ENCODE assay signal across 7 cellular contexts in genomic region chr20:41138217-41138526, GRCh38. TPM values are rescaled to one million over a fixed set of nuclear protein-coding genes. Genes with fewer than 3 reads are reported as not detected.
DNase-seq lines count a peak whose midpoint lies in the region; ATAC-seq and TF ChIP-seq lines count a peak whose summit lies in the region.

No MANE protein-coding gene starts in this region.

- no peaks in the 10 kb centered on the region for H3K27me3 ChIP-seq in iPS DF 6.9 (ENCODE audit: control insufficient read depth, insufficient read depth, low read length)

- H3K27ac ChIP-seq in iPS DF 6.9 (ENCODE audit: low read length): no peak overlapping the region

- CTCF ChIA-PET in activated CD8-positive, alpha-beta T cell treated with anti-CD3 and anti-CD28 coated beads for 36 hours (lab: Charles Lee): interaction anchor here (1.2 to 14.5 kb wide), 6 partner anchors 9 to 201 kb away, joined by 3 to 209 read pairs (median 4); no protein-coding TSS in a partner anchor

- WGBS in iPS DF 6.9 (ENCODE audit: insufficient coverage, insufficient read length): no CpG with 5 or more reads among the region's 4 CpGs

- H3K27me3 Mint-ChIP-seq in activated CD8-positive, alpha-beta T cell treated with anti-CD3 and anti-CD28 coated beads for 36 hours: no peaks in the 10 kb centered on the region
- H3K27me3 Mint-ChIP-seq in stimulated activated naive B cell treated with anti-CD40 and anti-IgM and Interleukin-4, amounts not matched to agents 10 μg/mL and 1 μg/mL and 100 μg/mL, for 72 hours: peaks cover 0 to 6% of the 10 kb centered on the region in 2 donors

- H3K4me3 ChIP-seq in iPS DF 6.9 (ENCODE audit: low read length): peak overlapping the region; percentile 99; the same call in 1 of the 2 replicates

- H3K4me1 ChIP-seq in iPS DF 6.9 (ENCODE audit: control insufficient read depth, insufficient read depth, low read length): peaks cover 18% of the 10 kb centered on the region

- no peak for ATAC-seq in activated CD8-positive, alpha-beta T cell treated with anti-CD3 and anti-CD28 coated beads for 36 hours
- ATAC-seq in stimulated activated naive B cell treated with anti-CD40 and anti-IgM and Interleukin-4, amounts not matched to agents 10 μg/mL and 1 μg/mL and 100 μg/mL, for 72 hours (replicated peaks): peak in 1 of 2 donors; percentile 6

- H3K36me3 Mint-ChIP-seq in activated CD8-positive, alpha-beta T cell treated with anti-CD3 and anti-CD28 coated beads for 36 hours (ENCODE audit: low read depth): peaks cover 38% of the 10 kb centered on the region
- peaks cover 2 to 15% of the 10 kb centered on the region in 2 donors for H3K36me3 Mint-ChIP-seq in stimulated activated naive B cell treated with anti-CD40 and anti-IgM and Interleukin-4, amounts not matched to agents 10 μg/mL and 1 μg/mL and 100 μg/mL, for 72 hours

- H3K36me3 ChIP-seq in iPS DF 6.9 (ENCODE audit: control insufficient read depth, insufficient read depth, low read length): no peaks in the 10 kb centered on the region

- no peaks in the 10 kb centered on the region for H3K9me3 ChIP-seq in iPS DF 6.9 (ENCODE audit: control insufficient read depth, insufficient read depth, low read length)

- H3K4me3 Mint-ChIP-seq in activated CD8-positive, alpha-beta T cell treated with anti-CD3 and anti-CD28 coated beads for 36 hours: peak overlapping the region; percentile 91
- H3K4me3 Mint-ChIP-seq in stimulated activated naive B cell treated with anti-CD40 and anti-IgM and Interleukin-4, amounts not matched to agents 10 μg/mL and 1 μg/mL and 100 μg/mL, for 72 hours: peak overlapping the region; percentile 74 to 81

- POLR2A ChIA-PET in activated CD8-positive, alpha-beta T cell treated with anti-CD3 and anti-CD28 coated beads for 36 hours (lab: Charles Lee): interaction anchor here (0.9 to 15.4 kb wide), 6 partner anchors 9 to 187 kb away, joined by 3 to 361 read pairs (median 6); no protein-coding TSS in a partner anchor

- DNase-seq in HPDE6-E6E7 (ENCODE audit: extremely low spot score) (peak; percentile 49), iPS DF 6.9 (ENCODE audit: low read depth, low spot score) (no peak), GDM1 (lab: John Stamatoyannopoulos, UW) (no peak), globus pallidus (ENCODE audit: low spot score) (no peak)
- no peak for DNase-seq in activated CD8-positive, alpha-beta T cell treated with anti-CD3 and anti-CD28 coated beads for 36 hours
- no peak for DNase-seq in stimulated activated naive B cell treated with anti-CD40 and anti-IgM and Interleukin-4, amounts not matched to agents 10 μg/mL and 1 μg/mL and 100 μg/mL, for 72 hours
- DNase-seq in activated effector memory CD4-positive, alpha-beta T cell treated with Interleukin-2 at 50 U/mL for 16 hours: no peak

- H3K9me3 Mint-ChIP-seq in activated CD8-positive, alpha-beta T cell treated with anti-CD3 and anti-CD28 coated beads for 36 hours: no peaks in the 10 kb centered on the region
- no peaks in the 10 kb centered on the region for H3K9me3 Mint-ChIP-seq in stimulated activated naive B cell treated with anti-CD40 and anti-IgM and Interleukin-4, amounts not matched to agents 10 μg/mL and 1 μg/mL and 100 μg/mL, for 72 hours

- peaks cover 74% of the 10 kb centered on the region for H3K4me1 Mint-ChIP-seq in activated CD8-positive, alpha-beta T cell treated with anti-CD3 and anti-CD28 coated beads for 36 hours (ENCODE audit: low read depth)
- H3K4me1 Mint-ChIP-seq in stimulated activated naive B cell treated with anti-CD40 and anti-IgM and Interleukin-4, amounts not matched to agents 10 μg/mL and 1 μg/mL and 100 μg/mL, for 72 hours: peaks cover 63 to 74% of the 10 kb centered on the region in 2 donors

- H3K27ac Mint-ChIP-seq in activated CD8-positive, alpha-beta T cell treated with anti-CD3 and anti-CD28 coated beads for 36 hours: peak overlapping the region; percentile 91
- H3K27ac Mint-ChIP-seq in stimulated activated naive B cell treated with anti-CD40 and anti-IgM and Interleukin-4, amounts not matched to agents 10 μg/mL and 1 μg/mL and 100 μg/mL, for 72 hours: peak overlapping the region; percentile 87

- intact Hi-C loops in activated CD8-positive, alpha-beta T cell treated with anti-CD3 and anti-CD28 coated beads for 36 hours (cut with micrococcal nuclease): loop anchor here (5.0 kb wide), 1 partner anchor 199 kb away; no protein-coding TSS in a partner anchor

- no peak for TF ChIP-seq CTCF in activated CD8-positive, alpha-beta T cell treated with anti-CD3 and anti-CD28 coated beads for 36 hours (IDR thresholded peaks at IDR 0.05)

RNA-seq across cellular contexts. Expression of gene PLCG1, which starts 0.8 kb away (rescaled TPM):
- 100 to 1,000 TPM; 259 to 260 TPM for total RNA-seq in activated CD8-positive, alpha-beta T cell treated with anti-CD3 and anti-CD28 coated beads for 36 hours
